2 cellular contexts compared by ENCODE assay signal in the genomic region with DNA sequence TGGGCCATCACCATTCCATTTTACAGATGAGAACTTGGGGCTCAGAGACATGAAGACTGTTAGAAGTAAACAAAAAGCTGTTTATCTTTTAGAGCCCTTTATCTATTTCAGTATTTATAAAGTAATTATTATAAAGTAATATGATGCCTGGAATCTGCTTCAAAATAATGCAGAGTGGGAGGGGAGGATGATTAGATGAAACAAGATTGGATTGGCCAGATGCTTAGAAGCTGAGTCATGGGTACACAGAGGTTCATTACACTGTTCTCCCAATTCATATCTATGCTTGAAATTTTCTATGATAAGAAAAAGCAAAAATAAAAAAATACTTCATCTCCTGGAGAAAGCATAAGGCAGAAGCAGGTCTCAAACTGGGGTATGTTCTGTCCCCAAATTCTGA.
TF ChIP-seq lines count a peak whose summit lies in the region.

No MANE protein-coding gene starts in this region.

TF ChIP-seq in A549, 52 proteins besides CTCF, POLR2A, EP300 and RAD21:
- TF ChIP-seq BHLHE40 (IDR thresholded peaks at IDR 0.05; ENCODE audit: low read depth, low read length) = no peak
- no peak for TF ChIP-seq ZFP36 (IDR thresholded peaks at IDR 0.05; ENCODE audit: borderline replicate concordance, partially characterized antibody)
- TF ChIP-seq CHD4 (IDR thresholded peaks at IDR 0.05; ENCODE audit: borderline replicate concordance) = no peak
- no peak for TF ChIP-seq KDM1A (IDR thresholded peaks at IDR 0.05; ENCODE audit: low read depth)
- no peak for TF ChIP-seq CBX8 (IDR thresholded peaks at IDR 0.05)
- TF ChIP-seq MAFK (IDR thresholded peaks at IDR 0.05; ENCODE audit: partially characterized antibody) = peak; percentile 16
- TF ChIP-seq FOSL2 (IDR thresholded peaks at IDR 0.05) = no peak
- peak; percentile 31; the same call in 1 of the 2 replicates for TF ChIP-seq FOSL2 (CRISPR knock-in tag; IDR thresholded peaks at IDR 0.05)
- TF ChIP-seq ESRRA (IDR thresholded peaks at IDR 0.05; ENCODE audit: borderline replicate concordance, low read length) = no peak

TF ChIP-seq in IMR-90, 13 proteins besides CTCF, POLR2A, EP300 and RAD21:
- no peak for TF ChIP-seq MXI1 (IDR thresholded peaks at IDR 0.05; ENCODE audit: borderline replicate concordance, low read depth, low read length)
- TF ChIP-seq NFE2L2 (IDR thresholded peaks at IDR 0.05; ENCODE audit: low read depth, low read length) = peak; percentile 52; the same call in 1 of the 2 replicates
- TF ChIP-seq CEBPB (IDR thresholded peaks at IDR 0.05; ENCODE audit: low read depth, low read length) = no peak
- peak; percentile 28; the same call in 1 of the 2 replicates for TF ChIP-seq FOS (IDR thresholded peaks at IDR 0.05; ENCODE audit: low read depth, low read length)
- TF ChIP-seq MAZ (IDR thresholded peaks at IDR 0.05; ENCODE audit: borderline replicate concordance, low read depth, low read length) = no peak
- TF ChIP-seq, protein P1, sequence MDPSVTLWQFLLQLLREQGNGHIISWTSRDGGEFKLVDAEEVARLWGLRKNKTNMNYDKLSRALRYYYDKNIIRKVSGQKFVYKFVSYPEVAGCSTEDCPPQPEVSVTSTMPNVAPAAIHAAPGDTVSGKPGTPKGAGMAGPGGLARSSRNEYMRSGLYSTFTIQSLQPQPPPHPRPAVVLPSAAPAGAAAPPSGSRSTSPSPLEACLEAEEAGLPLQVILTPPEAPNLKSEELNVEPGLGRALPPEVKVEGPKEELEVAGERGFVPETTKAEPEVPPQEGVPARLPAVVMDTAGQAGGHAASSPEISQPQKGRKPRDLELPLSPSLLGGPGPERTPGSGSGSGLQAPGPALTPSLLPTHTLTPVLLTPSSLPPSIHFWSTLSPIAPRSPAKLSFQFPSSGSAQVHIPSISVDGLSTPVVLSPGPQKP (IDR thresholded peaks at IDR 0.05; ENCODE audit: borderline replicate concordance, low read depth, low read length) = no peak
